ENCODE assay signal across 21 cellular contexts in the genomic region with DNA sequence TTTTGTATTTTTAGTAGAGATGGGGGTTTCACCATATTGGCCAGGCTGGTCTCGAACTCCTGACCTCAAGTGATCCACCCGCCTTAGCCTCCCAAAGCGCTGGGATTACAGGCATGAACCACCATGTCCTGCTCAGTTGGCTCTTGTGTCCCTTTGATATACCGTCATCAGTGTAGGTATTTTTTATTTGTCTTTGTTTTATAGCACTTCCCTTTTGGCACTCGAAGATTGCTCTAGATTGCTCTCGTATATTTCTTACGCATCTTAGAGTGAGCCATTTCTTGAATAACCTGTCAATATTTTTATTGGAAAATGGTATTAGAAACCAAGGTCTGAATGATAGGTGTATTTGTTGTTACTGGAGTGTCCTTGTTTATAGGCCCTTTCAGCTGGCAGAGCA. TPM values are rescaled to one million over a fixed set of nuclear protein-coding genes. Genes with fewer than 3 reads are reported as not detected.
DNase-seq lines count a peak whose midpoint lies in the region; ATAC-seq, FAIRE-seq and TF ChIP-seq lines count a peak whose summit lies in the region.
"Had no signal": no experiment of that assay in that cellular context is flagged by ENCODE, and none has a peak within 500 bp of the region (broad histone marks: within the 10 kb centered on the region; RNA-seq: fewer than 3 reads in every experiment).

No MANE protein-coding gene starts in this region.

- DNase-seq in GM18507 (ENCODE audit: extremely low spot score, insufficient read length, low read depth): no peak
- peak; percentile 78 for DNase-seq in LNCaP clone FGC (ENCODE audit: low read depth)
- no peak for DNase-seq in left colon
- DNase-seq in glutamatergic neuron: no peak
- DNase-seq in SJCRH30: no peak
- DNase-seq in activated CD4-positive, alpha-beta T cell treated with anti-CD3 and anti-CD28 coated beads, Interleukin-2, amount 50 U/mL, for 1 hour: no peak
- DNase-seq: ACHN; BE2C; CD4-positive, alpha-beta memory T cell; DMS153; DMS79; GF-D8; HCEC 1CT; Kasumi-1; KBM-7 had no signal

- H3K36me3 Mint-ChIP-seq in glutamatergic neuron (ENCODE audit: unreplicated experiment): no peaks in the 10 kb centered on the region

- no peaks in the 10 kb centered on the region for H3K27me3 Mint-ChIP-seq in glutamatergic neuron (ENCODE audit: unreplicated experiment)
- H3K27me3 Mint-ChIP-seq: CD4-positive, alpha-beta memory T cell had no signal

- H3K36me3 ChIP-seq in BLaER1 (peaks cover 22% of the 10 kb centered on the region), SJCRH30 (0 out of 2 replicates have a peak, but pooled peaks cover 2% of the 10 kb centered on the region)
- H3K36me3 ChIP-seq: BE2C had no signal

- H4K20me1 ChIP-seq in BLaER1: no peaks in the 10 kb centered on the region

- H3K27me3 ChIP-seq in BLaER1 (no peaks in the 10 kb centered on the region), SJCRH30 (no peaks in the 10 kb centered on the region)
- H3K27me3 ChIP-seq: BE2C had no signal

- TF ChIP-seq CTCF in LNCaP clone FGC (IDR thresholded peaks at IDR 0.05; ENCODE audit: control insufficient read depth, extremely low read depth, insufficient read depth) (no peak), glutamatergic neuron (IDR thresholded peaks at IDR 0.05; ENCODE audit: partially characterized antibody, unreplicated experiment) (no peak)

- no peak overlapping the region for H3K4me3 Mint-ChIP-seq in glutamatergic neuron (ENCODE audit: unreplicated experiment)
- H3K4me3 Mint-ChIP-seq: CD14-positive monocyte; CD4-positive, alpha-beta memory T cell; GM23338 had no signal

- H3K9me3 ChIP-seq in BLaER1: no peaks in the 10 kb centered on the region
- no peaks in the 10 kb centered on the region for H3K9me3 ChIP-seq in SJCRH30 (replicated peaks)
- H3K9me3 ChIP-seq: BE2C had no signal

- H3K4me1 ChIP-seq in BLaER1 (peaks cover 49% of the 10 kb centered on the region), SJCRH30 (no peaks in the 10 kb centered on the region)
- H3K4me1 ChIP-seq: BE2C had no signal

- H3K9me3 Mint-ChIP-seq in glutamatergic neuron (ENCODE audit: unreplicated experiment): no peaks in the 10 kb centered on the region
- H3K9me3 Mint-ChIP-seq: CD14-positive monocyte; CD4-positive, alpha-beta memory T cell; GM23338 had no signal

- H3K4me1 Mint-ChIP-seq in glutamatergic neuron (ENCODE audit: low read depth, unreplicated experiment): peaks cover 5% of the 10 kb centered on the region

- no peak overlapping the region for H3K27ac Mint-ChIP-seq in glutamatergic neuron (ENCODE audit: unreplicated experiment)
- H3K27ac Mint-ChIP-seq: GM23338 had no signal

- 0 out of 2 replicates have a peak overlapping the region, but pooled peaks have one; percentile 49 for H3K4me2 ChIP-seq in BLaER1
- H3K4me2 ChIP-seq: GM23338 had no signal

- peak; percentile 31 for FAIRE-seq in GM18507 (lab: Jason Lieb, UNC)
- FAIRE-seq: A204.1, H54 had no signal

- H3K4me3 ChIP-seq in BLaER1 (no peak overlapping the region), LNCaP clone FGC (ENCODE audit: low read depth, low read length) (no peak overlapping the region), SJCRH30 (no peak overlapping the region)
- H3K4me3 ChIP-seq: GM23338 had no signal

- H3K27ac ChIP-seq in BLaER1 (no peak overlapping the region), SJCRH30 (no peak overlapping the region)

- no peak overlapping the region for H3K9ac ChIP-seq in BLaER1

- intact Hi-C loops in left colon (cut with DNase I, micrococcal nuclease): no loop called here

- ATAC-seq in left colon (peak; percentile 55), HG03280 (IDR thresholded peaks at IDR 0.05; ENCODE audit: unreplicated experiment) (no peak)
- ATAC-seq: GM23338 had no signal

RNA-seq across cellular contexts. Expression of gene SETDB2, which starts 9.4 kb away (rescaled TPM):
- total RNA-seq in left colon (10 to 100 TPM in 1 of 2 donors, 1 to 10 TPM in 1; 9.3 to 10.6 TPM), glutamatergic neuron (ENCODE audit: unreplicated experiment) (7.7 TPM)
- 8.9 and 10.9 TPM in 2 replicates for total RNA-seq in SJCRH30 (2014; rRNA removed; shearing (Covaris generic))

RNA-seq across cellular contexts. Expression of gene CAB39L, which starts 9.6 kb away (rescaled TPM):
- total RNA-seq in left colon (10 to 100 TPM in 1 of 2 donors, 1 to 10 TPM in 1; 6.8 to 13.5 TPM), glutamatergic neuron (ENCODE audit: unreplicated experiment) (7.7 TPM)
- total RNA-seq in SJCRH30 (2014; rRNA removed; shearing (Covaris generic)): 2.4 and 3.3 TPM in 2 replicates

RNA-seq across cellular contexts. Expression of gene PHF11, which starts 42.3 kb away (rescaled TPM):
- total RNA-seq in left colon (10 to 100 TPM; 29.7 to 30.7 TPM), glutamatergic neuron (ENCODE audit: unreplicated experiment) (4.3 TPM)
- total RNA-seq in SJCRH30 (2014; rRNA removed; shearing (Covaris generic)): not detected in 2 replicates
